In genomic region chr20:34069341-34070078, GRCh38 we compare ENCODE assay signal across 8 cellular contexts. TPM values are rescaled to one million over a fixed set of nuclear protein-coding genes. Genes with fewer than 3 reads are reported as not detected.
DNase-seq lines count a peak whose midpoint lies in the region; ATAC-seq and TF ChIP-seq lines count a peak whose summit lies in the region.

No MANE protein-coding gene starts in this region.

- peak; percentile 62 to 83 for TF ChIP-seq CTCF in right atrium auricular region (IDR thresholded peaks at IDR 0.05)

- no peak overlapping the region for H3K27ac ChIP-seq in right atrium auricular region

- H3K4me3 ChIP-seq in right atrium auricular region, result no peak overlapping the region

- ATAC-seq in GM21786 (IDR thresholded peaks at IDR 0.05; ENCODE audit: unreplicated experiment) (peak; percentile 58), HG03097 (IDR thresholded peaks at IDR 0.05; ENCODE audit: low FRiP score, unreplicated experiment) (no peak)

- H3K4me1 ChIP-seq in right atrium auricular region, result peaks cover 0 to 28% of the 10 kb centered on the region in 2 donors

- H3K36me3 ChIP-seq in right atrium auricular region, result peaks cover 10% of the 10 kb centered on the region

- H3K9me3 ChIP-seq in right atrium auricular region, result no peaks in the 10 kb centered on the region

- DNase-seq in COLO829 (ENCODE audit: low spot score) (peak; percentile 80), NCI-H1105 treated with DMSO at 0.1 percent for 48 hours (lab: John Stamatoyannopoulos, UW) (peak; percentile 79), SW480 (ENCODE audit: low spot score) (peak; percentile 89), anterior cingulate cortex (lab: John Stamatoyannopoulos, UW) (peak in 56 of 58 donors; percentile 3 to 87 (median 52)), right atrium auricular region (ENCODE audit: low spot score) (peak; percentile 89), retina (peak; percentile 84)

- H3K27me3 ChIP-seq in right atrium auricular region, result no peaks in the 10 kb centered on the region

RNA-seq across cellular contexts. Expression of gene EIF2S2, which starts 42.5 kb away (rescaled TPM):
- 10 to 100 TPM; 35.1 to 35.6 TPM for total RNA-seq in right atrium auricular region
